Comparison of ENCODE assay signal across 1 cellular context in the genomic region with DNA sequence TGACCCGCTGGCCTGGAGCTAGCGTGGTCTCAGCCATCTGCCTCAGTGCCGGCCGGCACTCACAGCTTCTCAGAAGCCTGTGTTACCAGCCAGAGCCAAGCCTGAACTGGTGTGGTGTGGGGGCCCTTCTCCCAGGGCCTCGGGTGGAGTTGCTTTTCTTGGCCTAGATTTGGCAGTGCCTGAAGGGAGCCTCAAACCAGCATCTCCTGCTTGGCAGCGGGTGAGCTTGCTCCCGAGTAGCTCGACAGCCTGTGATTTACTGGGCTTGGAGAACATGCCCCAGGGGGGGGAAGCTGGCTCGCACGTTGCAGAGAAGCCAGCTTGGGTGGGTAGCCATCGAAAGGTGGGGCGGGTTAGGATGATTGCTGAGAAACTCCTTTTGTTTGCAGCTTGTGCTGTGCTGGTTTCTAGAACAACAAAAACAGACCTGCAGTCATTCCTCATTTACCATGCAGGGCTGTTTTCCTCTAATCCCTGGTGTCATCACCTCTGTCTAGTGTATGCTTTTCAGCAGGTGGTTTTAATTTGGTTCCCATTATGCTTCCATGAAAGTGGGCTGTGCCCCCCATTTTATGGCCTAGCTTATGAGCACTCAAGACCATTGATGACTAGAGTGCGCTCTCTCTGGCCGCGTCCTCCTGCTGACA.
TF ChIP-seq lines count a peak whose summit lies in the region.

No MANE protein-coding gene starts in this region.

TF ChIP-seq in HepG2, 621 proteins besides CTCF, POLR2A, EP300 and RAD21:
- TF ChIP-seq HNRNPLL (IDR thresholded peaks at IDR 0.05; ENCODE audit: low read depth, low read length, poor library complexity, severe bottlenecking) (peak; percentile 7), ZNF589 (CRISPR knock-in tag; conservative IDR thresholded peaks at IDR 0.05) (no peak), ZNF782 (CRISPR knock-in tag; IDR thresholded peaks at IDR 0.05; ENCODE audit: borderline replicate concordance) (no peak), HNF4G (IDR thresholded peaks at IDR 0.05; ENCODE audit: borderline replicate concordance, low read depth, low read length) (no peak), HNF4G (CRISPR knock-in tag; IDR thresholded peaks at IDR 0.05; ENCODE audit: borderline replicate concordance, low read depth) (no peak), ZNF33B (CRISPR knock-in tag; IDR thresholded peaks at IDR 0.05) (no peak), ZNF792 (CRISPR knock-in tag; IDR thresholded peaks at IDR 0.05) (no peak)
